16 cellular contexts compared by ENCODE assay signal in genomic region chr2:234571620-234572407, GRCh38.
DNase-seq lines count a peak whose midpoint lies in the region; ATAC-seq, FAIRE-seq and TF ChIP-seq lines count a peak whose summit lies in the region.
"Had no signal": no experiment of that assay in that cellular context is flagged by ENCODE, and none has a peak within 500 bp of the region (broad histone marks: within the 10 kb centered on the region; RNA-seq: fewer than 3 reads in every experiment).

No MANE protein-coding gene starts in this region.

- 17% methylated on average over 9 of the region's 9 CpGs for WGBS in GM12878 (ENCODE audit: insufficient coverage, insufficient replicate concordance, low lambda C conversion rate, missing lambda C conversion rate)

- peak overlapping the region; percentile 39 for H3K4me3 Mint-ChIP-seq in stimulated activated memory B cell treated with anti-CD40 and anti-IgM and Interleukin-4, amounts not matched to agents 10 μg/mL and 1 μg/mL and 100 μg/mL, for 72 hours
- no peak overlapping the region for H3K4me3 Mint-ChIP-seq in activated naive CD4-positive, alpha-beta T cell treated with anti-CD3 and anti-CD28 coated beads, Interleukin-2, amount 10 ng/mL, durations not matched to agents 7 days and 5 days

- peak overlapping the region; percentile 81 for H3K27ac Mint-ChIP-seq in stimulated activated memory B cell treated with anti-CD40 and anti-IgM and Interleukin-4, amounts not matched to agents 10 μg/mL and 1 μg/mL and 100 μg/mL, for 72 hours
- H3K27ac Mint-ChIP-seq in activated naive CD4-positive, alpha-beta T cell treated with anti-CD3 and anti-CD28 coated beads, Interleukin-2, amount 10 ng/mL, durations not matched to agents 7 days and 5 days: no peak overlapping the region

- no peaks in the 10 kb centered on the region for H3K9me3 ChIP-seq in GM12878 (replicated peaks; ENCODE audit: control insufficient read depth, insufficient read depth, low read length)

- POLR2A ChIA-PET in GM12878 (lab: Charles Lee): no interaction called here

- ATAC-seq in GM18868 (IDR thresholded peaks at IDR 0.05; ENCODE audit: unreplicated experiment) (peak; percentile 47), GM12878 (no peak), HG02759 (IDR thresholded peaks at IDR 0.05; ENCODE audit: unreplicated experiment) (no peak)
- peak; percentile 97 for ATAC-seq in stimulated activated memory B cell treated with anti-CD40 and anti-IgM and Interleukin-4, amounts not matched to agents 10 μg/mL and 1 μg/mL and 100 μg/mL, for 72 hours
- ATAC-seq: left cardiac atrium had no signal

- in situ Hi-C loops in GM12878 (cut with MboI): no loop called here

- H3K4me1 Mint-ChIP-seq in stimulated activated memory B cell treated with anti-CD40 and anti-IgM and Interleukin-4, amounts not matched to agents 10 μg/mL and 1 μg/mL and 100 μg/mL, for 72 hours: peaks cover 66% of the 10 kb centered on the region
- H3K4me1 Mint-ChIP-seq in activated naive CD4-positive, alpha-beta T cell treated with anti-CD3 and anti-CD28 coated beads, Interleukin-2, amount 10 ng/mL, durations not matched to agents 7 days and 5 days: no peaks in the 10 kb centered on the region

- intact Hi-C loops in GM12878 (cut with micrococcal nuclease; ENCODE audit: unreplicated experiment): no loop called here

- BruUV-seq in GM12878 (replicated peaks; lab: Mats Ljungman, UMichigan): no TSS peak

- peak; percentile 83 for DNase-seq in NCI-H526 treated with DMSO at 0.1 percent for 48 hours (lab: John Stamatoyannopoulos, UW)
- no peak for DNase-seq in GM12878 (ENCODE audit: low read depth, low spot score)
- no peak for DNase-seq in SHP77 (lab: John Stamatoyannopoulos, UW)
- no peak for DNase-seq in activated naive CD4-positive, alpha-beta T cell treated with anti-CD3 and anti-CD28 coated beads, Interleukin-2, amount 10 ng/mL, durations not matched to agents 7 days and 5 days
- DNase-seq: activated naive CD4-positive, alpha-beta T cell treated with anti-CD3 and anti-CD28 coated beads, Interleukin-2, amount 50 U/mL, for 16 hours; brain microvascular endothelial cell; hypothalamus; left cardiac atrium; NCI-H1105; NCI-H2227 treated with DMSO at 0.1 percent for 48 hours had no signal

- H3K36me3 Mint-ChIP-seq in stimulated activated memory B cell treated with anti-CD40 and anti-IgM and Interleukin-4, amounts not matched to agents 10 μg/mL and 1 μg/mL and 100 μg/mL, for 72 hours: no peaks in the 10 kb centered on the region
- H3K36me3 Mint-ChIP-seq in activated naive CD4-positive, alpha-beta T cell treated with anti-CD3 and anti-CD28 coated beads, Interleukin-2, amount 10 ng/mL, durations not matched to agents 7 days and 5 days: no peaks in the 10 kb centered on the region

- H3K27me3 Mint-ChIP-seq in stimulated activated memory B cell treated with anti-CD40 and anti-IgM and Interleukin-4, amounts not matched to agents 10 μg/mL and 1 μg/mL and 100 μg/mL, for 72 hours: no peaks in the 10 kb centered on the region
- H3K27me3 Mint-ChIP-seq in activated naive CD4-positive, alpha-beta T cell treated with anti-CD3 and anti-CD28 coated beads, Interleukin-2, amount 10 ng/mL, durations not matched to agents 7 days and 5 days: peaks cover 22% of the 10 kb centered on the region

- no peak for TF ChIP-seq POLR2A in GM12878 (IDR thresholded peaks at IDR 0.05; ENCODE audit: low read depth, low read length)

- RAD21 ChIA-PET in GM12878 (lab: Charles Lee; ENCODE audit: unreplicated experiment): no interaction called here

- TF ChIP-seq CTCF in GM12878 (IDR thresholded peaks at IDR 0.05 in 2 of 3, conservative IDR thresholded peaks at IDR 0.05 in 1 of 3; ENCODE audit: control insufficient read depth in 2 of 3, extremely low read depth in 1 of 3, insufficient read depth in 1 of 3, low read depth in 3 of 3, low read length in 3 of 3): no peak

- no peak for TF ChIP-seq EP300 in GM12878 (IDR thresholded peaks at IDR 0.05; ENCODE audit: borderline replicate concordance in 1 of 2, control insufficient read depth in 1 of 2, low read depth in 2 of 2, low read length in 2 of 2)

- no peaks in the 10 kb centered on the region for H3K36me3 ChIP-seq in GM12878 (ENCODE audit: control insufficient read depth in 2 of 2, insufficient read depth in 2 of 2, low read length in 1 of 2)
- H3K36me3 ChIP-seq: brain microvascular endothelial cell had no signal

- no peaks in the 10 kb centered on the region for H3K9me3 Mint-ChIP-seq in stimulated activated memory B cell treated with anti-CD40 and anti-IgM and Interleukin-4, amounts not matched to agents 10 μg/mL and 1 μg/mL and 100 μg/mL, for 72 hours
- no peaks in the 10 kb centered on the region for H3K9me3 Mint-ChIP-seq in activated naive CD4-positive, alpha-beta T cell treated with anti-CD3 and anti-CD28 coated beads, Interleukin-2, amount 10 ng/mL, durations not matched to agents 7 days and 5 days

- H3K4me2 ChIP-seq in GM12878 (ENCODE audit: control insufficient read depth, insufficient read depth): no peak overlapping the region

- peaks cover 0 to 3% of the 10 kb centered on the region in 2 experiments; a peak in 2 of 4 replicates for H3K27me3 ChIP-seq in GM12878 (replicated peaks in 1 of 2; ENCODE audit: control insufficient read depth in 2 of 2, insufficient read depth in 2 of 2, low read length in 1 of 2)
- H3K27me3 ChIP-seq: brain microvascular endothelial cell had no signal

- SMC1A ChIA-PET in GM12878 (lab: Charles Lee; ENCODE audit: uncharacterized antibody, unreplicated experiment): no interaction called here

- no peak overlapping the region for H2AFZ ChIP-seq in GM12878 (ENCODE audit: control insufficient read depth, low read depth, low read length)

- H3K4me3 ChIP-seq in GM12878: no peak overlapping the region

- no peak overlapping the region for H3K27ac ChIP-seq in GM12878 (ENCODE audit: control insufficient read depth, insufficient read depth)
- H3K27ac ChIP-seq: brain microvascular endothelial cell, C4-2B had no signal

- no peaks in the 10 kb centered on the region for H3K79me2 ChIP-seq in GM12878 (ENCODE audit: control insufficient read depth, insufficient read depth, low read length)

- CTCF ChIA-PET in GM12878 (lab: Yijun Ruan, JAX): no interaction called here
- CTCF ChIA-PET in activated naive CD4-positive, alpha-beta T cell treated with anti-CD3 and anti-CD28 coated beads, Interleukin-2, amount 10 ng/mL, durations not matched to agents 7 days and 5 days (lab: Charles Lee): interaction anchor here (0.6 kb wide), 1 partner anchor 632 kb away, joined by 3 read pairs; no protein-coding TSS in a partner anchor

- no peak for FAIRE-seq in GM12878 (lab: Jason Lieb, UNC)
- FAIRE-seq: G401.6, GM19239 had no signal

- no peak overlapping the region for H3K9ac ChIP-seq in GM12878 (ENCODE audit: control insufficient read depth, insufficient read depth, low read length)

- H3K4me1 ChIP-seq in GM12878 (ENCODE audit: control insufficient read depth, insufficient read depth, low read length): no peaks in the 10 kb centered on the region

- TF ChIP-seq RAD21 in GM12878 (IDR thresholded peaks at IDR 0.05; ENCODE audit: insufficient read depth, low read depth, low read length): no peak

- no peaks in the 10 kb centered on the region for H4K20me1 ChIP-seq in GM12878 (ENCODE audit: control insufficient read depth, insufficient read depth)

TF ChIP-seq in GM12878, 131 proteins besides CTCF, POLR2A, EP300 and RAD21:
- TF ChIP-seq RELB (IDR thresholded peaks at IDR 0.05; ENCODE audit: low read depth) (no peak), SPI1 (IDR thresholded peaks at IDR 0.05; ENCODE audit: borderline replicate concordance, insufficient read depth, low read depth, low read length) (peak; percentile 71; the same call in 1 of the 2 replicates)

Comparison
In these comparisons a context has a peak if more than half of its experiments do, and no peak if none do; other contexts are left out.
1. ATAC-seq: peak in GM18868 (single experiment) and stimulated activated memory B cell treated with anti-CD40 and anti-IgM and Interleukin-4, amounts not matched to agents 10 μg/mL and 1 μg/mL and 100 μg/mL, for 72 hours (single experiment); none in GM12878 (single experiment) and HG02759 (single experiment).